ENCODE assay signal across 8 cellular contexts in the genomic region with DNA sequence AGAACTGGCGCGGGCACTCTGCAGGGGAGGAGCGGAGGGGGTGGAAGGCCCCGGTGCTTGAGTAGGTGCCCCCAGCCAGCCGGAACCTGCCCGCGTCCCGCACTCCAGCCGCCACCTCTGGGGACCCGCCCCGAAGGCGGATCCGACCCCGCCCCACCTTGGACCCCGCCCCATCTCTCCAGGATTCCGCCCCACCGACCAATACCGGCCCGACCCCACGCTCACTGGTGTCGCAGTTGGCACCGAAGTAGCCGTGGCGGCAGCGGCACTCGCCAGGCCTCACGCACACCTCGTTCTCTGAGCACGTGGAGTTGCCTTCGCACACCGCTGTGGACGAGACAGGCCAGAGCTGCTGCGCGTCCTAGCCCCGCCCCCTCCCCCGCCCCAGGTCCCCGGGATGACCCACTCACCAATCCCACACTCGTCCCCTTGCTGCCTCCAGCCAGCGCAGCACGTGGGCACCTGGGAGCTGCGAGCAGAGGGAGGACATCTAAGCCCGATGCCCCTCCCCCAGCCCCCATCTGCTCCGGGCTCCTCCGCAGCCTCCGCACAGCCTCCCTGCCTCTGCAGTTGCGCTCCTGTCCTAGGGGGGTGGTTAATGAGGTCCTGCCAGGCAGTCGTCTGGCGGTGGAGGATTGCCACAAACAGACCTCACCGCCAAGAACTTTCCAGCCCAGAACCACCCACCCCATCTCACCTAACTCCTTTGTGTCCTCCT. TPM values are rescaled to one million over a fixed set of nuclear protein-coding genes. Genes with fewer than 3 reads are reported as not detected.
DNase-seq lines count a peak whose midpoint lies in the region; ATAC-seq, FAIRE-seq and TF ChIP-seq lines count a peak whose summit lies in the region.

No MANE protein-coding gene starts in this region.

- DNase-seq in left ventricle myocardium inferior (no peak), Right ventricle myocardium superior (no peak), mesothelial cell of epicardium (ENCODE audit: low spot score in 2 of 2, unreplicated experiment in 2 of 2) (no peak), urothelium cell line (ENCODE audit: low spot score) (no peak), Ammon's horn (ENCODE audit: low spot score) (no peak)
- DNase-seq in NK-92 treated with Interleukin-12 subunit alpha and Interleukin-12 subunit beta, amount 100 ng/mL, for 24 hours (lab: John Stamatoyannopoulos, UW): no peak

- peaks cover 47% of the 10 kb centered on the region for H3K4me1 ChIP-seq in left ventricle myocardium inferior

- intact Hi-C loops in left ventricle myocardium inferior (cut with micrococcal nuclease): no loop called here
- intact Hi-C loops in Right ventricle myocardium superior (cut with DNase I): no loop called here

- peaks cover 45% of the 10 kb centered on the region for H3K27me3 ChIP-seq in left ventricle myocardium inferior (ENCODE audit: low read depth)

- peak; percentile 48 for FAIRE-seq in urothelium cell line (lab: Jason Lieb, UNC)

- H3K27me3 Mint-ChIP-seq in brain (peaks cover 39% of the 10 kb centered on the region), mesothelial cell of epicardium (ENCODE audit: low read depth) (peaks cover 16% of the 10 kb centered on the region)

- peaks cover 14% of the 10 kb centered on the region for H3K36me3 ChIP-seq in left ventricle myocardium inferior

- peaks cover 18% of the 10 kb centered on the region for H3K36me3 Mint-ChIP-seq in brain
- peaks cover 18% of the 10 kb centered on the region for H3K36me3 Mint-ChIP-seq in mesothelial cell of epicardium

- H3K4me1 Mint-ChIP-seq in brain: peaks cover 38% of the 10 kb centered on the region
- H3K4me1 Mint-ChIP-seq in mesothelial cell of epicardium: peaks cover 23% of the 10 kb centered on the region

- peaks cover 0 to 4% (median 0%) of the 10 kb centered on the region in 5 experiments for H3K9me3 Mint-ChIP-seq in brain
- H3K9me3 Mint-ChIP-seq in mesothelial cell of epicardium: no peaks in the 10 kb centered on the region

- no peak overlapping the region for H3K27ac ChIP-seq in left ventricle myocardium inferior (replicated peaks)

- H3K4me3 Mint-ChIP-seq in brain (peak overlapping the region; percentile 39 to 74 (median 57)), mesothelial cell of epicardium (peak overlapping the region; percentile 55)

- no peak for TF ChIP-seq CTCF in left ventricle myocardium inferior (IDR thresholded peaks at IDR 0.05; ENCODE audit: borderline replicate concordance)
- no peak for TF ChIP-seq CTCF in brain (conservative IDR thresholded peaks at IDR 0.05)
- no peak for TF ChIP-seq CTCF in mesothelial cell of epicardium (IDR thresholded peaks at IDR 0.05; ENCODE audit: unreplicated experiment)

- no peaks in the 10 kb centered on the region for H3K9me3 ChIP-seq in left ventricle myocardium inferior (replicated peaks)

- peak overlapping the region; percentile 55 for H3K4me3 ChIP-seq in left ventricle myocardium inferior

- H3K27ac Mint-ChIP-seq in brain (no peak overlapping the region), mesothelial cell of epicardium (no peak overlapping the region)

- ATAC-seq in Right ventricle myocardium superior (ENCODE audit: poor library complexity): no peak
- no peak for ATAC-seq in GM18520 (IDR thresholded peaks at IDR 0.05; ENCODE audit: unreplicated experiment)

RNA-seq across cellular contexts. Expression of a gene that starts 5.9 kb away (rescaled TPM):
- 3.1 TPM for total RNA-seq in left ventricle myocardium inferior
- total RNA-seq in Right ventricle myocardium superior: 2.6 TPM
- 1.9 TPM for polyA plus RNA-seq in brain (ENCODE audit: insufficient read depth, low read depth, low replicate concordance)
- 45.7 to 47.2 TPM (median 46.8 TPM) in 3 replicates for total RNA-seq in mesothelial cell of epicardium

RNA-seq across cellular contexts. Expression of a gene that starts 37.7 kb away (rescaled TPM):
- total RNA-seq in left ventricle myocardium inferior: 5.0 TPM
- 5.9 TPM for total RNA-seq in Right ventricle myocardium superior
- polyA plus RNA-seq in brain (ENCODE audit: insufficient read depth, low read depth, low replicate concordance): 19.6 TPM
- total RNA-seq in mesothelial cell of epicardium: 36.8 to 38.3 TPM (median 38.1 TPM) in 3 replicates

Comparison
In these comparisons a context has a peak if more than half of its experiments do, and no peak if none do; other contexts are left out.
1. RNA of a gene that starts 5.9 kb away (total RNA-seq): 45.7 to 47.2 TPM in mesothelial cell of epicardium; 3.1 TPM in left ventricle myocardium inferior (single experiment) and 2.6 TPM in Right ventricle myocardium superior (single experiment); every median in the first group is over 10 times any median in the second.